Comparison of ENCODE assay signal across 8 cellular contexts in the genomic region with DNA sequence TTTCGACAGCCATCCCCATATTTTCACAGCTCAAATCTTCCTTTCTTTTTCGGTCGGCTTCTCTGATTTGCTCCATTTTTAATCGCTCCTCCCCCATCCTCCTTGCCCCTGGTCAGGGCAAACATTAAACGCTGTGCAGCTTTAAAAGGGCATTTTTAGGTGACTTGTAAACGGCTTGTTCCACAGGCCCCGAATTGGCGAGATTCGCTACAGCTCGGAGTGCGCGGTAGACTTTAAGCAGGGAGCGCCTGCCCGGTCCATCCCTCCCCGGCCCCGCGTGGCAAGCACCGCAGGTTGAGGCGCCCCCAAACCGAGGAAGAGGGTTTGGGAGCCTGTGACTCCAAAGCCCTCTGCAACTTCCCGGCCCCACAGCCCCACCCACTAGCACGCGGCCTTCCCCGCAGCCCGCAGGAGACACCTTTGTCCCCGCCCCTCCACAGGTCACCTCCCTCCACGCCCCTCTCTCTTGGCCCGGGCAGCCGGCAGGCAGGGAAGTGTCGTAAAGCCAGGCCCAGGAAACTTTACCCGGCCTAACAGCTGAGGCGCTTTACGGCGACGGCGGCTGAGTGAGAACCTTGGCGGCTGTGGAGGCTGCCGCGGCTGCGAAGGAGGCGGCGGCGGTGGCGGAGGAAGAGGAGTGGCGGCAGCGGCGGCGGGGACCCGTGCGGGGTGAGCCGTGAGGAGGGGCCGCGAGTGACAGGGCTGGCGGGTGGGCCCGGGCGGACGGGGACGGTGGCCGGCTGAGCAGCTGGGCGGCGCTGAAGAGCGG. TPM values are rescaled to one million over a fixed set of nuclear protein-coding genes. Genes with fewer than 3 reads are reported as not detected.
A peak's percentile ranks its signal among the peaks of the same experiment; 100 is the strongest.
DNase-seq lines count a peak whose midpoint lies in the region; ATAC-seq and TF ChIP-seq lines count a peak whose summit lies in the region.

A gene (plus strand): TSS at position 550 of the 769 bp plus-strand sequence. CDS start 372 bp downstream, outside the sequence.

- BruUV-seq in OCI-LY7 (replicated peaks; lab: Mats Ljungman, UMichigan) = no TSS peak

- peaks cover 21% of the 10 kb centered on the region for H4K20me1 ChIP-seq in OCI-LY7 (ENCODE audit: insufficient read depth, low read length)

- CTCF ChIA-PET in OCI-LY7 (lab: Charles Lee; ENCODE audit: unreplicated experiment) = interaction anchor here (1.9 kb wide), 1 partner anchor 74 kb away, joined by 4 read pairs; no protein-coding TSS in a partner anchor

- intact Hi-C loops in OCI-LY7 (cut with micrococcal nuclease; ENCODE audit: unreplicated experiment) = loop anchor here (2.0 to 5.0 kb wide), 5 partner anchors 92 to 1808 kb away; a partner anchor contains a TSS
- intact Hi-C loops in mucosa of descending colon (cut with DNase I, micrococcal nuclease) = no loop called here

- H3K27ac ChIP-seq in OCI-LY7 (ENCODE audit: low read depth, low read length, poor library complexity, severe bottlenecking) (peak within 1 kb of the TSS; percentile 63), epithelial cell of prostate (peak within 1 kb of the TSS; percentile 61)

- peak within 1 kb of the TSS; percentile 96 for H2AFZ ChIP-seq in OCI-LY7 (ENCODE audit: low read length)

- H3K4me1 ChIP-seq in OCI-LY7 (ENCODE audit: insufficient read depth, low read length, poor library complexity, severe bottlenecking) (peaks cover 29% of the 10 kb centered on the region), mucosa of descending colon (ENCODE audit: low read depth) (peaks cover 14% of the 10 kb centered on the region)

- H3K9me2 ChIP-seq in OCI-LY7 (ENCODE audit: insufficient read depth, low read length) = no peaks in the 10 kb centered on the region

- TF ChIP-seq CTCF in OCI-LY7 (conservative IDR thresholded peaks at IDR 0.05; ENCODE audit: low read length) = no peak
- TF ChIP-seq CTCF in mucosa of descending colon (IDR thresholded peaks at IDR 0.05) = no peak

- DNase-seq in DMS 273 treated with DMSO at 0.1 percent for 48 hours (lab: John Stamatoyannopoulos, UW) (peak; percentile 92), HuH-7 (ENCODE audit: low spot score) (peak; percentile 91), OCI-LY7 (ENCODE audit: low spot score) (peak; percentile 96), activated T-cell treated with anti-CD3 and anti-CD28 coated beads for 1 hour (ENCODE audit: low read depth) (peak; percentile 84), epithelial cell of prostate (ENCODE audit: low read depth, low spot score) (peak; percentile 73), mucosa of descending colon (peak; percentile 96 to 97 (median 96))
- peak; percentile 74 to 83 for DNase-seq in stimulated activated CD8-positive, alpha-beta memory T cell treated with anti-CD3 and anti-CD28 coated beads, Interleukin-4, amount 100 ng/mL, for 1 hour (ENCODE audit: low read depth in 2 of 2, low spot score in 1 of 2)

- ATAC-seq in GM21526 (IDR thresholded peaks at IDR 0.05; ENCODE audit: low FRiP score, unreplicated experiment) (peak; percentile 87), mucosa of descending colon (peak; percentile 96)

- H3K9me3 ChIP-seq in OCI-LY7 (ENCODE audit: low read length) (no peaks in the 10 kb centered on the region), mucosa of descending colon (no peaks in the 10 kb centered on the region)

- peak within 1 kb of the TSS; percentile 93 for H3K4me2 ChIP-seq in OCI-LY7 (ENCODE audit: low read length)

- H3K4me3 ChIP-seq in OCI-LY7 (ENCODE audit: low read depth, low read length, poor library complexity, severe bottlenecking) (peak within 1 kb of the TSS; percentile 84), mucosa of descending colon (peak within 1 kb of the TSS; percentile 83)

- peaks cover 25% of the 10 kb centered on the region for H3K36me3 ChIP-seq in OCI-LY7 (ENCODE audit: insufficient read depth, low read length)
- no peaks in the 10 kb centered on the region for H3K36me3 ChIP-seq in mucosa of descending colon (ENCODE audit: low read depth)

- POLR2A ChIA-PET in OCI-LY7 (lab: Charles Lee) = interaction anchor here (0.7 to 1.5 kb wide), 12 partner anchors 9 to 1787 kb away, joined by 3 to 6 read pairs (median 3); a partner anchor contains a TSS

- peaks cover 45% of the 10 kb centered on the region for H3K79me2 ChIP-seq in OCI-LY7 (ENCODE audit: insufficient read depth, low read depth, low read length)

RNA-seq across cellular contexts. Expression of the gene that starts here (rescaled TPM):
- 7.3 and 7.4 TPM in 2 replicates for total RNA-seq in OCI-LY7 (2014; rRNA removed; shearing (Covaris generic))
- total RNA-seq in OCI-LY7 (2022) (15.0 and 18.1 TPM in 2 replicates), mucosa of descending colon (10 to 100 TPM; 14.1 to 23.2 (median 16.2) TPM)

Comparison
In these comparisons a context has a peak if more than half of its experiments do, and no peak if none do; other contexts are left out.
1. Peak in every context shown above with its lines: DNase-seq, ATAC-seq, H3K4me3 ChIP-seq and H3K27ac ChIP-seq.